In genomic region chr22:49565516-49565855, GRCh38 we compare ENCODE assay signal across 23 cellular contexts.
"Had no signal": no experiment of that assay in that cellular context is flagged by ENCODE, and none has a peak within 500 bp of the region (broad histone marks: within the 10 kb centered on the region; RNA-seq: fewer than 3 reads in every experiment).

No MANE protein-coding gene starts in this region.

- DNase-seq: activated B cell treated with CpG ODN at 0.5 μM for 24 hours; activated CD4-positive, alpha-beta T cell treated with anti-CD3 and anti-CD28 coated beads, Interleukin-2, amount 50 U/mL, for 1 hour; activated CD8-positive, alpha-beta T cell treated with anti-CD3 and anti-CD28 coated beads for 36 hours; activated gamma-delta T cell; activated naive CD4-positive, alpha-beta T cell treated with anti-CD3 and anti-CD28 coated beads, Interleukin-2, amount 50 U/mL, for 16 hours; activated T-cell treated with anti-CD3 and anti-CD28 coated beads, Interleukin-2, amount 50 U/mL, for 72 hours; anterior cingulate cortex; effector CD8-positive, alpha-beta T cell; midbrain; naive thymus-derived CD8-positive, alpha-beta T cell; stimulated activated CD4-positive, alpha-beta T cell treated with anti-CD3 and anti-CD28 coated beads, Interleukin-4, amount 100 ng/mL, for 24 hours; T-helper 1 cell; thyroid gland; upper lobe of right lung had no signal

- H3K9me3 ChIP-seq: right lobe of liver, thyroid gland, upper lobe of right lung had no signal

- H3K4me1 ChIP-seq: right lobe of liver, thyroid gland, upper lobe of right lung had no signal

- H3K36me3 ChIP-seq: right lobe of liver, thyroid gland, upper lobe of right lung had no signal

- H3K36me3 Mint-ChIP-seq: stimulated activated effector memory CD8-positive, alpha-beta T cell treated with anti-CD3 and anti-CD28 coated beads, Interleukin-12 subunit alpha, Interleukin-12 subunit beta, amount 100 ng/mL, for 72 hours had no signal

- H3K27ac ChIP-seq: right lobe of liver, skin epidermis, thyroid gland, upper lobe of right lung had no signal

- H3K4me3 Mint-ChIP-seq: activated B cell treated with CpG ODN at 0.5 μM for 24 hours; activated CD8-positive, alpha-beta T cell treated with anti-CD3 and anti-CD28 coated beads for 36 hours; activated T-cell treated with anti-CD3 and anti-CD28 coated beads, Interleukin-2, amount 50 U/mL, for 72 hours; central memory CD8-positive, alpha-beta T cell; naive thymus-derived CD8-positive, alpha-beta T cell; stimulated activated effector memory CD8-positive, alpha-beta T cell treated with anti-CD3 and anti-CD28 coated beads, Interleukin-12 subunit alpha, Interleukin-12 subunit beta, amount 100 ng/mL, for 72 hours; stimulated activated naive CD8-positive, alpha-beta T cell treated with anti-CD3 and anti-CD28 coated beads, Interleukin-15, Interleukin-2, amounts not matched to agents 100 ng/mL and 50 ng/mL, for 24 hours; T-helper 2 cell treated with Interferon-gamma antibody and Interleukin-4, amounts not matched to agents 5 μg/mL and 100 μg/mL, for 36 hours had no signal

- FAIRE-seq: bronchial epithelial cell, colon, frontal cortex had no signal

- H3K27me3 Mint-ChIP-seq: activated B cell treated with CpG ODN at 0.5 μM for 24 hours; activated CD8-positive, alpha-beta T cell treated with anti-CD3 and anti-CD28 coated beads for 36 hours; central memory CD8-positive, alpha-beta T cell; naive thymus-derived CD8-positive, alpha-beta T cell; stimulated activated naive CD8-positive, alpha-beta T cell treated with anti-CD3 and anti-CD28 coated beads, Interleukin-15, Interleukin-2, amounts not matched to agents 100 ng/mL and 50 ng/mL, for 24 hours had no signal

- H3K27ac Mint-ChIP-seq: activated B cell treated with CpG ODN at 0.5 μM for 24 hours; activated CD8-positive, alpha-beta T cell treated with anti-CD3 and anti-CD28 coated beads for 36 hours; activated T-cell treated with anti-CD3 and anti-CD28 coated beads, Interleukin-2, amount 50 U/mL, for 72 hours; naive thymus-derived CD8-positive, alpha-beta T cell; stimulated activated effector memory CD8-positive, alpha-beta T cell treated with anti-CD3 and anti-CD28 coated beads, Interleukin-12 subunit alpha, Interleukin-12 subunit beta, amount 100 ng/mL, for 72 hours; stimulated activated naive CD8-positive, alpha-beta T cell treated with anti-CD3 and anti-CD28 coated beads, Interleukin-15, Interleukin-2, amounts not matched to agents 100 ng/mL and 50 ng/mL, for 24 hours; T-helper 2 cell treated with Interferon-gamma antibody and Interleukin-4, amounts not matched to agents 5 μg/mL and 100 μg/mL, for 36 hours had no signal

- H3K27me3 ChIP-seq: right lobe of liver, thyroid gland, upper lobe of right lung had no signal

- H3K9me3 Mint-ChIP-seq: activated B cell treated with CpG ODN at 0.5 μM for 24 hours; activated CD8-positive, alpha-beta T cell treated with anti-CD3 and anti-CD28 coated beads for 36 hours; activated T-cell treated with anti-CD3 and anti-CD28 coated beads, Interleukin-2, amount 50 U/mL, for 72 hours had no signal

- H3K4me3 ChIP-seq: right lobe of liver, skin epidermis, thyroid gland, upper lobe of right lung had no signal

- H3K4me1 Mint-ChIP-seq: activated B cell treated with CpG ODN at 0.5 μM for 24 hours had no signal
